In genomic region chr19:2035590-2035991, GRCh38 we compare ENCODE assay signal across 13 cellular contexts. TPM values are rescaled to one million over a fixed set of nuclear protein-coding genes. Genes with fewer than 3 reads are reported as not detected.
DNase-seq lines count a peak whose midpoint lies in the region; ATAC-seq and TF ChIP-seq lines count a peak whose summit lies in the region.
"Had no signal": no experiment of that assay in that cellular context is flagged by ENCODE, and none has a peak within 500 bp of the region (broad histone marks: within the 10 kb centered on the region; RNA-seq: fewer than 3 reads in every experiment).

No MANE protein-coding gene starts in this region.

- DNase-seq in GM06990 (ENCODE audit: extremely low read depth, insufficient read length) (peak; percentile 37), osteoblast (ENCODE audit: insufficient read length, low spot score, missing footprints) (peak; percentile 27), NCI-H510A treated with DMSO at 0.1 percent for 48 hours (lab: John Stamatoyannopoulos, UW) (no peak), MM.1S (no peak)
- no peak for DNase-seq in central memory CD8-positive, alpha-beta T cell (ENCODE audit: low spot score in 2 of 2)
- DNase-seq in stimulated activated CD4-positive, alpha-beta T cell treated with anti-CD3 and anti-CD28 coated beads, Interleukin-4, amount 100 ng/mL, for 1 hour, result no peak
- DNase-seq: activated gamma-delta T cell, midbrain, NCI-H1105 had no signal

- H3K36me3 ChIP-seq in GM06990 (ENCODE audit: control insufficient read depth, insufficient read depth, low read length) (peaks cover 20% of the 10 kb centered on the region), KMS-11 (ENCODE audit: insufficient read depth) (no peaks in the 10 kb centered on the region), osteoblast (ENCODE audit: insufficient read depth, low read length) (peaks cover 21% of the 10 kb centered on the region), MM.1S (replicated peaks; ENCODE audit: insufficient read depth, low read length) (0 out of 2 replicates have a peak, but pooled peaks cover 3% of the 10 kb centered on the region)

- H3K27me3 ChIP-seq in GM06990 (replicated peaks; ENCODE audit: control insufficient read depth, insufficient read depth, low read length), result no peaks in the 10 kb centered on the region
- H3K27me3 ChIP-seq in KMS-11 (ENCODE audit: insufficient read depth, low read depth), result no peaks in the 10 kb centered on the region
- H3K27me3 ChIP-seq in osteoblast (ENCODE audit: insufficient read depth, low read length), result no peaks in the 10 kb centered on the region
- H3K27me3 ChIP-seq in MM.1S (replicated peaks; ENCODE audit: insufficient read depth, low read length), result no peaks in the 10 kb centered on the region
- H3K27me3 ChIP-seq: BLaER1 had no signal

- no peak overlapping the region for H3K4me3 ChIP-seq in GM06990 (replicated peaks; ENCODE audit: low read depth, low read length)
- H3K4me3 ChIP-seq in KMS-11 (IDR thresholded peaks at IDR 0.05; ENCODE audit: insufficient read depth, low read depth, low read length), result no peak overlapping the region
- H3K4me3 ChIP-seq in osteoblast (ENCODE audit: insufficient read depth, low read length), result no peak overlapping the region
- H3K4me3 ChIP-seq in MM.1S (ENCODE audit: low read length), result no peak overlapping the region
- H3K4me3 ChIP-seq: BLaER1 had no signal

- no peaks in the 10 kb centered on the region; the same call in 1 of the 2 replicates for H3K79me2 ChIP-seq in KMS-11 (ENCODE audit: insufficient read depth, low read depth)
- H3K79me2 ChIP-seq in osteoblast (ENCODE audit: insufficient read depth, low read length), result no peaks in the 10 kb centered on the region
- peaks cover 20% of the 10 kb centered on the region for H3K79me2 ChIP-seq in MM.1S (ENCODE audit: low read length)
- H3K79me2 ChIP-seq: parathyroid adenoma had no signal

- H3K4me1 ChIP-seq in KMS-11 (ENCODE audit: low read depth, poor library complexity, severe bottlenecking), result peaks cover 36% of the 10 kb centered on the region
- H3K4me1 ChIP-seq in osteoblast (ENCODE audit: insufficient read depth, low read length), result peaks cover 12% of the 10 kb centered on the region
- peaks cover 32% of the 10 kb centered on the region for H3K4me1 ChIP-seq in MM.1S (ENCODE audit: low read length)

- no peak for ATAC-seq in central memory CD8-positive, alpha-beta T cell (replicated peaks; ENCODE audit: extremely low read depth, poor library complexity, severe bottlenecking)

- H4K20me1 ChIP-seq in KMS-11 (ENCODE audit: insufficient read depth) (no peaks in the 10 kb centered on the region), osteoblast (ENCODE audit: insufficient read depth, low read length) (peaks cover 2% of the 10 kb centered on the region), MM.1S (ENCODE audit: insufficient read depth, low read length) (no peaks in the 10 kb centered on the region)

- peak overlapping the region; percentile 62 for H3K27ac Mint-ChIP-seq in central memory CD8-positive, alpha-beta T cell (ENCODE audit: low read depth)
- H3K27ac Mint-ChIP-seq: type B pancreatic cell had no signal

- H3K27me3 Mint-ChIP-seq in central memory CD8-positive, alpha-beta T cell, result no peaks in the 10 kb centered on the region
- H3K27me3 Mint-ChIP-seq: type B pancreatic cell had no signal

- H3K9ac ChIP-seq in KMS-11, result peak overlapping the region; percentile 44; the same call in 1 of the 2 replicates
- no peak overlapping the region for H3K9ac ChIP-seq in MM.1S (ENCODE audit: low read length)
- H3K9ac ChIP-seq: BLaER1, parathyroid adenoma had no signal

- H3K9me3 Mint-ChIP-seq in central memory CD8-positive, alpha-beta T cell, result no peaks in the 10 kb centered on the region
- H3K9me3 Mint-ChIP-seq: type B pancreatic cell had no signal

- peaks cover 31% of the 10 kb centered on the region for H3K4me1 Mint-ChIP-seq in central memory CD8-positive, alpha-beta T cell

- peak overlapping the region; percentile 44 for H3K4me3 Mint-ChIP-seq in central memory CD8-positive, alpha-beta T cell
- H3K4me3 Mint-ChIP-seq: type B pancreatic cell had no signal

- H3F3A ChIP-seq in MM.1S (ENCODE audit: insufficient read depth, low read length), result peaks cover 35% of the 10 kb centered on the region

- H3K27ac ChIP-seq in KMS-11, result peak overlapping the region; percentile 67
- no peak overlapping the region for H3K27ac ChIP-seq in osteoblast (ENCODE audit: low read depth, low read length)
- H3K27ac ChIP-seq in MM.1S (ENCODE audit: low read length), result no peak overlapping the region
- H3K27ac ChIP-seq: BLaER1, parathyroid adenoma had no signal

- H3K9me2 ChIP-seq in MM.1S (replicated peaks; ENCODE audit: insufficient read depth, low read length), result no peaks in the 10 kb centered on the region

- TF ChIP-seq CTCF in GM06990 (IDR thresholded peaks at IDR 0.05; ENCODE audit: insufficient read depth, low read length, poor library complexity, severe bottlenecking) (no peak), KMS-11 (conservative IDR thresholded peaks at IDR 0.05; ENCODE audit: low read depth, low read length) (no peak), osteoblast (IDR thresholded peaks at IDR 0.05; ENCODE audit: extremely low read depth, low read depth, low read length) (no peak), MM.1S (IDR thresholded peaks at IDR 0.05; ENCODE audit: low read length) (no peak)

- H3K4me2 ChIP-seq in KMS-11, result peak overlapping the region; percentile 51; the same call in 1 of the 2 replicates
- no peak overlapping the region for H3K4me2 ChIP-seq in osteoblast (ENCODE audit: insufficient read depth, low read length)
- H3K4me2 ChIP-seq in MM.1S (ENCODE audit: low read depth, low read length), result no peak overlapping the region
- H3K4me2 ChIP-seq: BLaER1 had no signal

- H3K9me3 ChIP-seq in osteoblast (ENCODE audit: low read depth, low read length), result peaks cover 4% of the 10 kb centered on the region
- no peaks in the 10 kb centered on the region for H3K9me3 ChIP-seq in MM.1S (replicated peaks; ENCODE audit: insufficient read depth, low read length)

- peaks cover 11% of the 10 kb centered on the region for H3K36me3 Mint-ChIP-seq in central memory CD8-positive, alpha-beta T cell (ENCODE audit: insufficient read depth)
- H3K36me3 Mint-ChIP-seq: type B pancreatic cell had no signal

- H2AFZ ChIP-seq in KMS-11 (ENCODE audit: low read depth), result peak overlapping the region; percentile 55; the same call in 1 of the 2 replicates
- no peak overlapping the region for H2AFZ ChIP-seq in osteoblast (ENCODE audit: low read length)
- no peak overlapping the region for H2AFZ ChIP-seq in MM.1S (ENCODE audit: low read length)
- H2AFZ ChIP-seq: parathyroid adenoma had no signal

RNA-seq across cellular contexts. Expression of gene MKNK2, which starts 15.5 kb away (rescaled TPM):
- 82.5 and 84.6 TPM in 2 replicates for total RNA-seq in osteoblast

RNA-seq across cellular contexts. Expression of gene BTBD2, which starts 20.1 kb away (rescaled TPM):
- total RNA-seq in osteoblast, result 57.5 and 57.8 TPM in 2 replicates

Comparison
In these comparisons a context has a peak if more than half of its experiments do, and no peak if none do; other contexts are left out.
1. DNase-seq: peak in GM06990 (single experiment) and osteoblast (single experiment); none in central memory CD8-positive, alpha-beta T cell (0 of 2), NCI-H510A treated with DMSO at 0.1 percent for 48 hours (single experiment), MM.1S (single experiment) and stimulated activated CD4-positive, alpha-beta T cell treated with anti-CD3 and anti-CD28 coated beads, Interleukin-4, amount 100 ng/mL, for 1 hour (single experiment).